35 cellular contexts compared by ENCODE assay signal in the genomic region with DNA sequence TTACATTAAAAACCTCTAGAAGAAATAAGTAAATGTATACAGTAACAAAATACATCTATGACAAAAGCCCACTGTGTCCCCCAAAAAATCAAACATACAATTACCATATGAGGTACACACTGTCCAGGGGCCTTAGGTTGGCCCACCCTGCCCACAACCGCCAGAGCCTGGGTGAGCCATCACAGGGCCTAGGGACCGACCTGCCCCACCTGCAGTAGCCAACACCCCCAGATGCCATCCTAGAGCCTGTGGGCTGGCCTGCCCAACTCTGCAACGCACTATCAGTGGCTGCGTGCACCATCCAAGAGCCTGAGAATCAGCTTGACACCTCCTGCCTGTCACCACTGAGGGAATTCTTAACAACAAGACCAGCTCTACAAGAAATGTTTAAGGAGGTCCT.
"Had no signal": no experiment of that assay in that cellular context is flagged by ENCODE, and none has a peak within 500 bp of the region (broad histone marks: within the 10 kb centered on the region; RNA-seq: fewer than 3 reads in every experiment).

No MANE protein-coding gene starts in this region.

- H3K4me1 Mint-ChIP-seq: activated CD4-positive, alpha-beta T cell treated with anti-CD3 and anti-CD28 coated beads, Interleukin-2, amount 10 ng/mL, durations not matched to agents 24 days and 14 days; activated naive CD4-positive, alpha-beta T cell treated with anti-CD3 and anti-CD28 coated beads, Interleukin-2, amount 10 ng/mL, durations not matched to agents 7 days and 5 days; brain had no signal

- H3K4me1 ChIP-seq: ascending aorta, breast epithelium, gastroesophageal sphincter had no signal

- H3K27me3 ChIP-seq: ascending aorta, breast epithelium, cardiac muscle cell, esophagus squamous epithelium, gastroesophageal sphincter had no signal

- H3K4me3 Mint-ChIP-seq: activated CD4-positive, alpha-beta memory T cell treated with anti-CD3 and anti-CD28 coated beads for 36 hours; activated CD4-positive, alpha-beta T cell treated with anti-CD3 and anti-CD28 coated beads for 36 hours; activated CD4-positive, alpha-beta T cell treated with anti-CD3 and anti-CD28 coated beads, Interleukin-2, amount 10 ng/mL, durations not matched to agents 24 days and 14 days; activated CD8-positive, alpha-beta memory T cell treated with anti-CD3 and anti-CD28 coated beads, Interleukin-2, amount 10 ng/mL, durations not matched to agents 7 days and 5 days; activated CD8-positive, alpha-beta T cell treated with anti-CD3 and anti-CD28 coated beads, Interleukin-2, amount 10 ng/mL, durations not matched to agents 7 days and 5 days; activated naive CD4-positive, alpha-beta T cell treated with anti-CD3 and anti-CD28 coated beads, Interleukin-2, amount 10 ng/mL, durations not matched to agents 7 days and 5 days; activated naive CD8-positive, alpha-beta T cell treated with anti-CD3 and anti-CD28 coated beads, Interleukin-2, amount 10 ng/mL, durations not matched to agents 7 days and 5 days; activated T-helper 1 cell treated with anti-CD3 and anti-CD28 coated beads, Interleukin-12 subunit alpha, Interleukin-12 subunit beta, Interleukin-2, Interleukin-4 antibody, amounts not matched to agents 30 ng/mL and 10 ng/mL and 1 ng/mL, durations not matched to agents 14 hours and 24 hours and 36 hours; brain; effector memory CD8-positive, alpha-beta T cell; T-helper 17 cell; T-helper 2 cell treated with Interferon-gamma antibody and Interleukin-4, amounts not matched to agents 5 μg/mL and 100 μg/mL, for 36 hours had no signal

- H3K4me3 ChIP-seq: ascending aorta, breast epithelium, cardiac muscle cell, esophagus squamous epithelium, gastroesophageal sphincter had no signal

- ATAC-seq: activated CD4-positive, alpha-beta T cell treated with anti-CD3 and anti-CD28 coated beads for 36 hours; activated CD8-positive, alpha-beta memory T cell treated with anti-CD3 and anti-CD28 coated beads, Interleukin-2, amount 10 ng/mL, durations not matched to agents 7 days and 5 days; activated CD8-positive, alpha-beta T cell treated with anti-CD3 and anti-CD28 coated beads, Interleukin-2, amount 10 ng/mL, durations not matched to agents 7 days and 5 days; activated naive CD4-positive, alpha-beta T cell treated with anti-CD3 and anti-CD28 coated beads, Interleukin-2, amount 50 U/mL, for 72 hours; effector memory CD8-positive, alpha-beta T cell; gastroesophageal sphincter; T-helper 17 cell had no signal

- H3K36me3 ChIP-seq: ascending aorta, breast epithelium, cardiac muscle cell, gastroesophageal sphincter, WERI-Rb-1 had no signal

- H3K27ac ChIP-seq: ascending aorta, breast epithelium, cardiac muscle cell, epithelial cell of prostate, esophagus squamous epithelium, gastroesophageal sphincter, WERI-Rb-1 had no signal

- H3K27me3 Mint-ChIP-seq: activated CD4-positive, alpha-beta memory T cell treated with anti-CD3 and anti-CD28 coated beads for 36 hours; activated CD4-positive, alpha-beta T cell treated with anti-CD3 and anti-CD28 coated beads for 36 hours; activated CD4-positive, alpha-beta T cell treated with anti-CD3 and anti-CD28 coated beads, Interleukin-2, amount 10 ng/mL, durations not matched to agents 24 days and 14 days; activated CD8-positive, alpha-beta memory T cell treated with anti-CD3 and anti-CD28 coated beads, Interleukin-2, amount 10 ng/mL, durations not matched to agents 7 days and 5 days; activated naive CD4-positive, alpha-beta T cell treated with anti-CD3 and anti-CD28 coated beads, Interleukin-2, amount 10 ng/mL, durations not matched to agents 7 days and 5 days; activated naive CD8-positive, alpha-beta T cell treated with anti-CD3 and anti-CD28 coated beads, Interleukin-2, amount 10 ng/mL, durations not matched to agents 7 days and 5 days; brain; effector memory CD8-positive, alpha-beta T cell; T-helper 17 cell had no signal

- DNase-seq: activated CD4-positive, alpha-beta memory T cell treated with anti-CD3 and anti-CD28 coated beads for 36 hours; activated CD4-positive, alpha-beta T cell treated with anti-CD3 and anti-CD28 coated beads for 36 hours; activated CD4-positive, alpha-beta T cell treated with anti-CD3 and anti-CD28 coated beads, Interleukin-2, amount 10 ng/mL, durations not matched to agents 24 days and 14 days; activated CD4-positive, CD25-positive, alpha-beta regulatory T cell; activated CD4-positive, CD25-positive, alpha-beta regulatory T cell treated with anti-CD3 and anti-CD28 coated beads, Interleukin-2, amount 50 U/mL, for 72 hours; activated CD8-positive, alpha-beta memory T cell treated with anti-CD3 and anti-CD28 coated beads, Interleukin-2, amount 10 ng/mL, durations not matched to agents 7 days and 5 days; activated CD8-positive, alpha-beta memory T cell treated with anti-CD3 and anti-CD28 coated beads, Interleukin-2, amount 50 U/mL, for 4 hours; activated CD8-positive, alpha-beta T cell treated with anti-CD3 and anti-CD28 coated beads, Interleukin-2, amount 10 ng/mL, durations not matched to agents 7 days and 5 days; activated effector memory CD4-positive, alpha-beta T cell treated with anti-CD3 and anti-CD28 coated beads, Interleukin-2, amount 50 U/mL, for 16 hours; activated naive CD4-positive, alpha-beta T cell treated with anti-CD3 and anti-CD28 coated beads, Interleukin-2, amount 10 ng/mL, durations not matched to agents 7 days and 5 days; activated naive CD8-positive, alpha-beta T cell treated with anti-CD3 and anti-CD28 coated beads, Interleukin-2, amount 10 ng/mL, durations not matched to agents 7 days and 5 days; activated T-cell treated with anti-CD3 and anti-CD28 coated beads, Interleukin-2, amount 50 U/mL, for 1 hour; activated T-cell treated with anti-CD3 and anti-CD28 coated beads, Interleukin-2, amount 50 U/mL, for 48 hours; central memory CD4-positive, alpha-beta T cell; cerebellar nuclear complex; cortex of kidney; dermis blood vessel endothelial cell; effector CD4-positive, alpha-beta T cell; effector memory CD8-positive, alpha-beta T cell; esophagus squamous epithelium; foreskin melanocyte; T-helper 1 cell; T-helper 17 cell; T1000; WERI-Rb-1 had no signal

- H3K27ac Mint-ChIP-seq: activated CD4-positive, alpha-beta memory T cell treated with anti-CD3 and anti-CD28 coated beads for 36 hours; activated CD4-positive, alpha-beta T cell treated with anti-CD3 and anti-CD28 coated beads for 36 hours; activated CD4-positive, alpha-beta T cell treated with anti-CD3 and anti-CD28 coated beads, Interleukin-2, amount 10 ng/mL, durations not matched to agents 24 days and 14 days; activated CD8-positive, alpha-beta memory T cell treated with anti-CD3 and anti-CD28 coated beads, Interleukin-2, amount 10 ng/mL, durations not matched to agents 7 days and 5 days; activated CD8-positive, alpha-beta T cell treated with anti-CD3 and anti-CD28 coated beads, Interleukin-2, amount 10 ng/mL, durations not matched to agents 7 days and 5 days; activated naive CD4-positive, alpha-beta T cell treated with anti-CD3 and anti-CD28 coated beads, Interleukin-2, amount 10 ng/mL, durations not matched to agents 7 days and 5 days; activated naive CD4-positive, alpha-beta T cell treated with anti-CD3 and anti-CD28 coated beads, Interleukin-2, amount 50 U/mL, for 72 hours; activated naive CD8-positive, alpha-beta T cell treated with anti-CD3 and anti-CD28 coated beads, Interleukin-2, amount 10 ng/mL, durations not matched to agents 7 days and 5 days; activated T-helper 1 cell treated with anti-CD3 and anti-CD28 coated beads, Interleukin-12 subunit alpha, Interleukin-12 subunit beta, Interleukin-2, Interleukin-4 antibody, amounts not matched to agents 30 ng/mL and 10 ng/mL and 1 ng/mL, durations not matched to agents 14 hours and 24 hours and 36 hours; activated T-helper 2 cell treated with anti-CD3 and anti-CD28 coated beads, Interferon-gamma antibody, Interleukin-2, Interleukin-4, amounts not matched to agents 10 μg/mL and 5 μg/mL and 100 μg/mL, durations not matched to agents 14 hours and 24 hours and 36 hours; brain; effector memory CD8-positive, alpha-beta T cell; T-helper 17 cell; T-helper 2 cell treated with Interferon-gamma antibody and Interleukin-4, amounts not matched to agents 5 μg/mL and 100 μg/mL, for 36 hours had no signal
